Comparison of ENCODE assay signal across 8 cellular contexts in the genomic region with DNA sequence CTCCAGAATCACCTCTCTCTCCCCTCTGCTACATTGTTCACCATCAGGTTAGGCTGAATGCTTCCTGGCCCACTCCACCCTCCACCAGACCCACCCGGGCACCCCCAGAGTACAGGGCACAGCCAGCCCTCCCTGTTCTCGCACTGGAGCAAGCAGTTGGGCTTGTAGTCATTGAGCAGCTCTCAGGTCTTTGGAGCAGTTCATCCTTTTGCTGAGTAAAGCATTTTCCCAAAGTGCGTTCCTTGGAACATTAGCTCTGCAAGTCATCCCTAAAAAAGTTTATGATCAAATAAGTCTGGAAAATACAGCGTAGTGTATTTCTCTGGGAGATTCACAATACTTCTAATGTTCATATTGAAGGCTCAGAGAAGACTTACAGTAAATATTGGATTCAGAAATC.
"Had no signal": no experiment of that assay in that cellular context is flagged by ENCODE, and none has a peak within 500 bp of the region (broad histone marks: within the 10 kb centered on the region; RNA-seq: fewer than 3 reads in every experiment).

No MANE protein-coding gene starts in this region.

- H2AFZ ChIP-seq: GM23338 had no signal

- ATAC-seq: GM23338 had no signal

- H3K4me3 Mint-ChIP-seq: GM23338, H9 had no signal

- H3K27ac ChIP-seq: KMS-11 had no signal

- FAIRE-seq: H1, H54, HTR-8/SVneo had no signal

- DNase-seq: H9, HCEC 1CT, KBM-7 had no signal

- H3K4me2 ChIP-seq: GM23338, KMS-11 had no signal

- H3K27ac Mint-ChIP-seq: GM23338 had no signal

- H3K9ac ChIP-seq: KMS-11 had no signal

- H3K4me3 ChIP-seq: GM23338 had no signal
